2 cellular contexts compared by ENCODE assay signal in the genomic region with DNA sequence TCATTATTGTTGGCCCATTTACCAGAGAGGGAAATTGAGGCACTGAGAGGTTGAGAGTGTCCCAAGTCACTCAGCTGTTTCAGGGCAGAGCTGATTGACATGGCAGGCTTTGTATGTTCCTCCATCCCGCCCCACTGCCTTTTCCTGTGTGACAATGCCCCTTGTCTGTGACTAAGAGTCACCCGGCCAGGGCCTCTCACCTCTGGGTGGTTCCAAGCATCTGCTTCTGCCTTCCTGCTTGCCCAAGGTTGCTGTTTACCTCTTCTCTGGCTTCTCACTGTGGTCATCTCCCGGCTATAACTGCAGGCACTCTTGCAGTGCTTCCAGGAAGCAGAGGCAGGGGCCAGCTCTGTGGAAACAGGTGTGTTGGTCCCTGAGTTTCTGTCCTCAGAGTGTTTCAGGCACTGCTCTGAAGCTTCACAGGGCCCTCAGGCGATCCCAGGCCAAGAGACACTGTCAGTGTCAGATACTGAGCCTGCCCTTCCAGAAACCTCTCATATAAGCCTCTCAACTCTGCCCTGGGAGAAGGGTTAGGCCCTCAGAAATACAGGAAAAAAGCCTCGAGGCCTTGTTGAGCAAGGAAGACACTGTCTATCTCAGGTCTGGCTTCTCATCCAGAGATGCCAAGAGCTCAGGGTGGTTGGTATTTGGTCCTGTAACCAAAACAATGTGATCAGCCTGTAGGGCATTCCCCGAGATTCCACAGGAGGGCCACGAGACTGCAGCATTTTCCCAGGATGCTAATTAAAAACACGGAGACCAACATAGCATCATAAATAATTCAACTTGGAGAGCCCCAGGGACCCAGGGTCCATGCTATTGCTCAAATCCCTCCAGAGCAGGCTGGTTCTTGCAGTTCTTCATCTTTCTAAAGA.
TF ChIP-seq lines count a peak whose summit lies in the region.

No MANE protein-coding gene starts in this region.

TF ChIP-seq in HCT116, 20 proteins besides CTCF, POLR2A, EP300 and RAD21:
- TF ChIP-seq YY1 (IDR thresholded peaks at IDR 0.05; ENCODE audit: extremely low read depth, insufficient replicate concordance, low read depth, low read length) (no peak), SP1 (IDR thresholded peaks at IDR 0.05; ENCODE audit: low read depth) (no peak), JUND (IDR thresholded peaks at IDR 0.05) (no peak), POLR2AphosphoS5 (IDR thresholded peaks at IDR 0.05; ENCODE audit: low read depth, low read length) (no peak), CBX3 (IDR thresholded peaks at IDR 0.05; ENCODE audit: low read depth) (no peak), EGR1 (IDR thresholded peaks at IDR 0.05; ENCODE audit: low read depth) (no peak), ZFX (IDR thresholded peaks at IDR 0.05) (no peak), EZH2 (IDR thresholded peaks at IDR 0.05) (no peak), ZNF274 (IDR thresholded peaks at IDR 0.05; ENCODE audit: low read depth, low read length) (no peak), ZBTB33 (IDR thresholded peaks at IDR 0.05; ENCODE audit: extremely low read depth, insufficient replicate concordance, low read length) (no peak)
- TF ChIP-seq, protein P1, sequence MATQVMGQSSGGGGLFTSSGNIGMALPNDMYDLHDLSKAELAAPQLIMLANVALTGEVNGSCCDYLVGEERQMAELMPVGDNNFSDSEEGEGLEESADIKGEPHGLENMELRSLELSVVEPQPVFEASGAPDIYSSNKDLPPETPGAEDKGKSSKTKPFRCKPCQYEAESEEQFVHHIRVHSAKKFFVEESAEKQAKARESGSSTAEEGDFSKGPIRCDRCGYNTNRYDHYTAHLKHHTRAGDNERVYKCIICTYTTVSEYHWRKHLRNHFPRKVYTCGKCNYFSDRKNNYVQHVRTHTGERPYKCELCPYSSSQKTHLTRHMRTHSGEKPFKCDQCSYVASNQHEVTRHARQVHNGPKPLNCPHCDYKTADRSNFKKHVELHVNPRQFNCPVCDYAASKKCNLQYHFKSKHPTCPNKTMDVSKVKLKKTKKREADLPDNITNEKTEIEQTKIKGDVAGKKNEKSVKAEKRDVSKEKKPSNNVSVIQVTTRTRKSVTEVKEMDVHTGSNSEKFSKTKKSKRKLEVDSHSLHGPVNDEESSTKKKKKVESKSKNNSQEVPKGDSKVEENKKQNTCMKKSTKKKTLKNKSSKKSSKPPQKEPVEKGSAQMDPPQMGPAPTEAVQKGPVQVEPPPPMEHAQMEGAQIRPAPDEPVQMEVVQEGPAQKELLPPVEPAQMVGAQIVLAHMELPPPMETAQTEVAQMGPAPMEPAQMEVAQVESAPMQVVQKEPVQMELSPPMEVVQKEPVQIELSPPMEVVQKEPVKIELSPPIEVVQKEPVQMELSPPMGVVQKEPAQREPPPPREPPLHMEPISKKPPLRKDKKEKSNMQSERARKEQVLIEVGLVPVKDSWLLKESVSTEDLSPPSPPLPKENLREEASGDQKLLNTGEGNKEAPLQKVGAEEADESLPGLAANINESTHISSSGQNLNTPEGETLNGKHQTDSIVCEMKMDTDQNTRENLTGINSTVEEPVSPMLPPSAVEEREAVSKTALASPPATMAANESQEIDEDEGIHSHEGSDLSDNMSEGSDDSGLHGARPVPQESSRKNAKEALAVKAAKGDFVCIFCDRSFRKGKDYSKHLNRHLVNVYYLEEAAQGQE (IDR thresholded peaks at IDR 0.05; ENCODE audit: low read depth): no peak
TF ChIP-seq in HCT116: peak in this region for 0.

TF ChIP-seq in H1, 55 proteins besides CTCF, POLR2A, EP300 and RAD21:
- TF ChIP-seq CBX5 (IDR thresholded peaks at IDR 0.05; ENCODE audit: low read depth, low read length): no peak
- no peak for TF ChIP-seq CBX8 (IDR thresholded peaks at IDR 0.05; ENCODE audit: borderline replicate concordance, low read depth, low read length)
- TF ChIP-seq KDM5A (IDR thresholded peaks at IDR 0.05; ENCODE audit: low read length): no peak
- TF ChIP-seq USF2 (IDR thresholded peaks at IDR 0.05; ENCODE audit: low read length): no peak
- no peak for TF ChIP-seq KDM1A (IDR thresholded peaks at IDR 0.05; ENCODE audit: borderline replicate concordance, low read length)
- no peak for TF ChIP-seq CHD1 (IDR thresholded peaks at IDR 0.05; ENCODE audit: low read depth, low read length)
- no peak for TF ChIP-seq SP2 (IDR thresholded peaks at IDR 0.05; ENCODE audit: low read length)
- TF ChIP-seq EZH2 (IDR thresholded peaks at IDR 0.05; ENCODE audit: low read depth, low read length, severe bottlenecking): no peak
- TF ChIP-seq PHF8 (conservative IDR thresholded peaks at IDR 0.05; ENCODE audit: low read depth, low read length): no peak
- no peak for TF ChIP-seq HDAC2 (IDR thresholded peaks at IDR 0.05; ENCODE audit: borderline replicate concordance in 1 of 2, low read depth in 2 of 2, low read length in 2 of 2)
- no peak for TF ChIP-seq JUN (IDR thresholded peaks at IDR 0.05; ENCODE audit: low read depth, low read length)
TF ChIP-seq in H1: peak in this region for 0.
